Comparison of ENCODE assay signal across 10 cellular contexts in the genomic region with DNA sequence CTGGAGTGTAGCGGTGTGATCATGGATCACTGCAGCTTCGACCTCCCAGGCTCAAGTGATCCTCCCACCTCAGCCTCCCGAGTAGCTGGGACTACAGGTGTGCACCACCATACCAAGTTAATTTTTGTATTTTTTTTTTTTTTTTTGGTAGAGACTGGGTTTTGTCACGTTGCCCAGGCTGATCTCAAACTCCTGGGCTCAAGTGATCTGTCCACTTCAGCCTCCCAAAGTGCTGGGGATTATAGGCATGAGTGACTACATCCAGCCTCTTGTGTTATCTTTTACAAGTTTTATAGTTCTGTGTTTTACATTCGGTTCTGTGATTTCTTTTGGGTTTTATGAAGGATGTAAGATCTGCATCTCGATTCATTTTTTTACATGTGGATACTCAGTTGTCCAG. TPM values are rescaled to one million over a fixed set of nuclear protein-coding genes. Genes with fewer than 3 reads are reported as not detected.
DNase-seq lines count a peak whose midpoint lies in the region; TF ChIP-seq lines count a peak whose summit lies in the region.
"Not testable (repeated sequence)": the region's sequence is repeated elsewhere in the genome, so short reads cannot be mapped to it uniquely, and the experiment has no call there.
"Had no signal": no experiment of that assay in that cellular context is flagged by ENCODE, and none has a peak within 500 bp of the region (broad histone marks: within the 10 kb centered on the region; RNA-seq: fewer than 3 reads in every experiment).

No MANE protein-coding gene starts in this region.

- not testable (repeated sequence) for H3F3A ChIP-seq in PC-9 (ENCODE audit: insufficient read depth, low read depth)

- H3K4me3 Mint-ChIP-seq in HFFc6 = peak overlapping the region; percentile 49

- not testable (repeated sequence) for TF ChIP-seq CTCF in HFFc6 (IDR thresholded peaks at IDR 0.05); PC-9 (conservative IDR thresholded peaks at IDR 0.05); thyroid gland (IDR thresholded peaks at IDR 0.05)

- not testable (repeated sequence) for TF ChIP-seq POLR2A in thyroid gland (IDR thresholded peaks at IDR 0.05)

- not testable (repeated sequence) for BruUV-seq in PC-9 (replicated peaks; lab: Mats Ljungman, UMichigan)

- not testable (repeated sequence) for H3K9me3 Mint-ChIP-seq in HFFc6

- CTCF ChIA-PET in PC-9 (lab: Charles Lee) = not testable (repeated sequence)

- not testable (repeated sequence) for H3K27me3 ChIP-seq in PC-9 (ENCODE audit: insufficient read depth, low read depth); thyroid gland

- H3K9me2 ChIP-seq in PC-9 (ENCODE audit: insufficient read depth) = not testable (repeated sequence)

- POLR2A ChIA-PET in PC-9 (lab: Charles Lee; ENCODE audit: unreplicated experiment) = not testable (repeated sequence)

- H3K9me3 ChIP-seq in PC-9 (ENCODE audit: insufficient read depth, low read depth); thyroid gland: not testable (repeated sequence)

- H3K27ac Mint-ChIP-seq in HFFc6 = peak overlapping the region; percentile 24; the same call in 1 of the 2 replicates

- H3K4me2 ChIP-seq in PC-9 = not testable (repeated sequence)

- not testable (repeated sequence) for H3K4me3 ChIP-seq in PC-9; thyroid gland (replicated peaks in 1 of 3)

- intact Hi-C loops in PC-9 (cut with micrococcal nuclease; ENCODE audit: unreplicated experiment); thyroid gland (cut with DNase I): not testable (repeated sequence)

- H2AFZ ChIP-seq in PC-9 = 0 out of 2 replicates have a peak overlapping the region, but pooled peaks have one; percentile 21

- H3K4me1 ChIP-seq in PC-9 (replicated peaks; ENCODE audit: insufficient read depth); thyroid gland: not testable (repeated sequence)

- not testable (repeated sequence) for H3K27ac ChIP-seq in PC-9
- H3K27ac ChIP-seq in thyroid gland = peak overlapping the region in 1 of 3 donors; percentile 12

- H3K79me2 ChIP-seq in PC-9 (ENCODE audit: low read depth) = not testable (repeated sequence)

- H3K4me1 Mint-ChIP-seq in HFFc6 (ENCODE audit: low read depth) = peaks cover 85% of the 10 kb centered on the region

- not testable (repeated sequence) for DNase-seq in HFFc6, PC-9
- DNase-seq in thyroid gland = peak; percentile 67

- not testable (repeated sequence) for H4K20me1 ChIP-seq in PC-9 (ENCODE audit: insufficient read depth)

- H3K36me3 Mint-ChIP-seq in HFFc6 (ENCODE audit: low read depth) = peaks cover 53% of the 10 kb centered on the region

- not testable (repeated sequence) for H3K36me3 ChIP-seq in PC-9 (ENCODE audit: low read depth); thyroid gland

- 63 to 71% methylated on average over 6 of the region's 6 CpGs for WGBS in thyroid gland, 2 donors

- H3K27me3 Mint-ChIP-seq in HFFc6 (ENCODE audit: insufficient read depth) = not testable (repeated sequence)

RNA-seq across cellular contexts. Expression of a gene that starts 52.0 kb away (rescaled TPM):
- total RNA-seq in HFFc6 (2021; fragmentation: NEBNext Ultra II Directional; extraction: Animal tissue kit (Norgen Biotek cat#: 25700)) = 10 to 100 TPM; 50.1 to 93.1 (median 85.0) TPM
- total RNA-seq in PC-9 (2021) = 0.48 and 0.90 TPM in 2 replicates
- 10 to 100 TPM in 3 of 4 donors, 1 to 10 TPM in 1; 3.9 to 22.6 (median 21.2) TPM for total RNA-seq in thyroid gland
- total RNA-seq: A673; B cell; CD4-positive, alpha-beta memory T cell; CD4-positive, alpha-beta T cell; CD4-positive, CD25-positive, alpha-beta regulatory T cell; CD8-positive, alpha-beta memory T cell; CD8-positive, alpha-beta T cell had no signal
